ENCODE assay signal across 7 cellular contexts in the genomic region with DNA sequence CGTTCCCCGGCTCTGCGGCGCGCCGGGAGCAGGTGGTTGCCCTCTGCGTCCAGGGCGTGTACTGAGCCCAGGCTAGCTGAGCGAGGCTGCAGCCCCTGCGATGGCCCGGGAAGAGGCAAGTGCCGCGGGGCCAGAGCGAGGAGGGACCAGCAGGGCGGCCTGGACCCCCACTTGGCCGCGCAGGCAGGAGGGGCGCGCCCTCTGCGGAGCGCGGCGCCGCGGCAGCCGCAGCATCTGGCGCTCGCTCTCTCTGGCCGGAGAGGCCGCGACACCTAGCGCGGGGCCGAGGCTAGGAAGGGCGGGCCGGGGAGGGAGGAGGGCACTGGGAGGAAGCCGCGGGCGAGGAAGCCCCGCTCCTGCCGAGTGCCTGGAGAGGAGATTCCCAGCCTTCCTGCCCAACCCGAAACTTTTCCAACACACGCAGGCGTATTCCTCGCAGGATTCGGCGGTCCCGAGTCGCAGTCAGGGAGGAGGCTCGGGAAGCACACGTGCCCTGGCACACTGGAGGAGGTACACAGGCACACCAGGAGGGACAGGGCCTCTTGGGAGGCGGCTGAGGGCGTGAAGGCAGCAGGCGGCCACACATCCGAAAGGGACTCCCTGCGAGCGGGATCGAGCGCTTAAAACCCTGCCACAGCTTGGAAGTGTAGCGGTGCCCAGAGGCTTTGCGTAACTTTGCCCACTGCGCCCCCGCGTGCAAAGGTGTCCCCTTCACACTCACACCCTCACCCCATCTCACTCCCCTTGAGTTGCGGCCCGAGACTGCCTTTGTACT. TPM values are rescaled to one million over a fixed set of nuclear protein-coding genes. Genes with fewer than 3 reads are reported as not detected.
A peak's percentile ranks its signal among the peaks of the same experiment; 100 is the strongest.
DNase-seq lines count a peak whose midpoint lies in the region; ATAC-seq and TF ChIP-seq lines count a peak whose summit lies in the region.

No MANE protein-coding gene starts in this region.

- H3K27me3 ChIP-seq in SK-N-SH (ENCODE audit: insufficient read depth) (peaks cover 26% of the 10 kb centered on the region), iPS-15b (ENCODE audit: control insufficient read depth, insufficient read depth, low read length) (peaks cover 82% of the 10 kb centered on the region), smooth muscle cell (ENCODE audit: low read depth) (peaks cover 93% of the 10 kb centered on the region)

- ATAC-seq in GM18861 (IDR thresholded peaks at IDR 0.05; ENCODE audit: unreplicated experiment): no peak

- H3K9me3 ChIP-seq in SK-N-SH (no peaks in the 10 kb centered on the region), iPS-15b (ENCODE audit: control insufficient read depth, insufficient read depth, low read length) (no peaks in the 10 kb centered on the region), smooth muscle cell (replicated peaks; ENCODE audit: low read depth) (no peaks in the 10 kb centered on the region)

- WGBS in SK-N-SH (ENCODE audit: low lambda C conversion rate): 71% methylated on average over 8 of the region's 66 CpGs
- WGBS in smooth muscle cell (ENCODE audit: low lambda C conversion rate): 2% methylated on average over 47 of the region's 66 CpGs

- H3K79me2 ChIP-seq in SK-N-SH (ENCODE audit: insufficient read depth): no peaks in the 10 kb centered on the region
- no peaks in the 10 kb centered on the region for H3K79me2 ChIP-seq in smooth muscle cell (ENCODE audit: low read depth)

- H3F3A ChIP-seq in SK-N-SH (replicated peaks; ENCODE audit: insufficient read depth): no peaks in the 10 kb centered on the region
- H3F3A ChIP-seq in smooth muscle cell (ENCODE audit: low read depth): peaks cover 4% of the 10 kb centered on the region

- H3K36me3 ChIP-seq in SK-N-SH (replicated peaks in 1 of 2; ENCODE audit: control insufficient read depth in 1 of 2, insufficient read depth in 2 of 2, low read length in 1 of 2): no peaks in the 10 kb centered on the region
- no peaks in the 10 kb centered on the region for H3K36me3 ChIP-seq in iPS-15b (ENCODE audit: control insufficient read depth, insufficient read depth, low read length)
- no peaks in the 10 kb centered on the region for H3K36me3 ChIP-seq in smooth muscle cell (ENCODE audit: low read depth)

- H3K4me2 ChIP-seq in SK-N-SH: peak overlapping the region; percentile 70
- H3K4me2 ChIP-seq in smooth muscle cell: peak overlapping the region; percentile 84

- no peak for TF ChIP-seq CTCF in SK-N-SH (IDR thresholded peaks at IDR 0.05)
- no peak for TF ChIP-seq CTCF in smooth muscle cell (IDR thresholded peaks at IDR 0.05; ENCODE audit: borderline replicate concordance, insufficient read depth, poor library complexity, severe bottlenecking)

- POLR2A ChIA-PET in SK-N-SH (lab: Yijun Ruan, JAX): interaction anchor here (0.6 kb wide), 1 partner anchor 381 kb away, joined by 3 read pairs; no protein-coding TSS in a partner anchor

- no peak overlapping the region for H2AFZ ChIP-seq in SK-N-SH (ENCODE audit: low read depth)
- H2AFZ ChIP-seq in smooth muscle cell (ENCODE audit: low read depth): no peak overlapping the region

- H3K9ac ChIP-seq in SK-N-SH: no peak overlapping the region
- H3K9ac ChIP-seq in iPS-15b (ENCODE audit: low read depth, low read length): no peak overlapping the region
- H3K9ac ChIP-seq in smooth muscle cell (ENCODE audit: low read depth): no peak overlapping the region

- CTCF ChIA-PET in SK-N-SH (lab: Yijun Ruan, JAX): interaction anchor here (0.9 to 2.6 kb wide), 3 partner anchors 20 to 159 kb away, joined by 3 to 9 read pairs (median 3); no protein-coding TSS in a partner anchor

- DNase-seq in M059J (ENCODE audit: low read depth) (peak; percentile 15), SK-N-SH (peak; percentile 92), smooth muscle cell (lab: John Stamatoyannopoulos, UW; ENCODE audit: unreplicated experiment) (no peak), SIG-M5 treated with dmso at 0.1 percent for 504 hours (lab: John Stamatoyannopoulos, UW; ENCODE audit: unreplicated experiment) (no peak), UCSD-AML1 (lab: John Stamatoyannopoulos, UW; ENCODE audit: unreplicated experiment) (no peak)

- H3K4me3 ChIP-seq in SK-N-SH (ENCODE audit: low read depth in 2 of 2, low read length in 1 of 2) (peak overlapping the region; percentile 23 to 45; a peak in 3 of 4 replicates), iPS-15b (ENCODE audit: low read depth, low read length) (peak overlapping the region; percentile 79), smooth muscle cell (peak overlapping the region; percentile 40)

- no peaks in the 10 kb centered on the region for H3K9me2 ChIP-seq in SK-N-SH

- TF ChIP-seq RAD21 in SK-N-SH (IDR thresholded peaks at IDR 0.05; ENCODE audit: low read length): peak; percentile 54

- peaks cover 0 to 14% of the 10 kb centered on the region in 2 experiments; a peak in 3 of 4 replicates for H3K4me1 ChIP-seq in SK-N-SH (ENCODE audit: control insufficient read depth in 1 of 2, insufficient read depth in 2 of 2, low read depth in 1 of 2, low read length in 1 of 2)
- H3K4me1 ChIP-seq in iPS-15b (ENCODE audit: control insufficient read depth, insufficient read depth, low read length): peaks cover 20% of the 10 kb centered on the region
- peaks cover 63% of the 10 kb centered on the region for H3K4me1 ChIP-seq in smooth muscle cell (ENCODE audit: low read depth)

- TF ChIP-seq EP300 in SK-N-SH (IDR thresholded peaks at IDR 0.05; ENCODE audit: borderline replicate concordance in 1 of 2, low read depth in 1 of 2, low read length in 1 of 2): no peak

- no peaks in the 10 kb centered on the region for H4K20me1 ChIP-seq in SK-N-SH (ENCODE audit: insufficient read depth)
- no peaks in the 10 kb centered on the region for H4K20me1 ChIP-seq in smooth muscle cell (ENCODE audit: low read depth)

- peak overlapping the region in 1 of 2 experiments; percentile 77; a peak in 2 of 4 replicates for H3K27ac ChIP-seq in SK-N-SH (ENCODE audit: low read depth in 2 of 2, low read length in 1 of 2)
- no peak overlapping the region for H3K27ac ChIP-seq in smooth muscle cell (ENCODE audit: low read depth)

TF ChIP-seq in SK-N-SH, 30 proteins besides CTCF, POLR2A, EP300 and RAD21:
- TF ChIP-seq TEAD4 (IDR thresholded peaks at IDR 0.05; ENCODE audit: borderline replicate concordance, insufficient read depth) (no peak), MXI1 (IDR thresholded peaks at IDR 0.05; ENCODE audit: low read depth, low read length) (peak; percentile 13; the same call in 1 of the 2 replicates), FOXJ3 (CRISPR knock-in tag; IDR thresholded peaks at IDR 0.05) (0 out of 2 replicates have a peak, but pooled peaks have one; percentile 6), POLR2AphosphoS5 (IDR thresholded peaks at IDR 0.05; ENCODE audit: low read depth, low read length) (no peak), RXRA (IDR thresholded peaks at IDR 0.05; ENCODE audit: borderline replicate concordance, low read depth) (no peak), ELF1 (IDR thresholded peaks at IDR 0.05) (no peak), TCF12 (IDR thresholded peaks at IDR 0.05) (no peak), ZBTB33 (IDR thresholded peaks at IDR 0.05; ENCODE audit: borderline replicate concordance, low read depth) (no peak), MAX (IDR thresholded peaks at IDR 0.05; ENCODE audit: low read depth) (no peak), SMC3 (IDR thresholded peaks at IDR 0.05; ENCODE audit: low read depth, low read length) (peak; percentile 14; the same call in 1 of the 2 replicates)

RNA-seq across cellular contexts. Expression of gene PROX1, which starts 4.8 kb away (rescaled TPM):
- 0.02 and 0.17 TPM in 2 replicates for total RNA-seq in M059J (2014; rRNA removed; shearing (Covaris generic))
- polyA plus RNA-seq in SK-N-SH (2012; rRNA removed): 0.25 and 0.45 TPM in 2 replicates
- 0.55 and 0.71 TPM in 2 replicates for polyA plus RNA-seq in SK-N-SH (2012; cell fraction: cytosol; rRNA removed)
- 0.45 and 0.51 TPM in 2 replicates for polyA plus RNA-seq in SK-N-SH (2012; cell fraction: nucleus; rRNA removed)
- total RNA-seq in smooth muscle cell: 1.1 and 2.9 TPM in 2 replicates
- 0.24 and 1.5 TPM in 2 replicates for polyA plus RNA-seq in smooth muscle cell

Comparison
In these comparisons a context has a peak if more than half of its experiments do, and no peak if none do; other contexts are left out.
1. DNase-seq: peak in M059J (single experiment) and SK-N-SH (single experiment); none in smooth muscle cell (single experiment), SIG-M5 treated with dmso at 0.1 percent for 504 hours (single experiment) and UCSD-AML1 (single experiment).
2. Peak in every context shown above with its lines, with median percentiles within 50 percentile points of each other: H3K4me3 ChIP-seq.